Comparison of ENCODE assay signal across 1 cellular context in genomic region chr10:68721673-68721963, GRCh38.
TF ChIP-seq lines count a peak whose summit lies in the region.

No MANE protein-coding gene starts in this region.

TF ChIP-seq in H1, 55 proteins besides CTCF, POLR2A, EP300 and RAD21 (continued from another document):
- no peak for TF ChIP-seq CHD7 (IDR thresholded peaks at IDR 0.05; ENCODE audit: insufficient replicate concordance, low read length)
- no peak for TF ChIP-seq POU5F1 (IDR thresholded peaks at IDR 0.05; ENCODE audit: low read depth, low read length)
- TF ChIP-seq POLR2AphosphoS5 (IDR thresholded peaks at IDR 0.05; ENCODE audit: low read depth, low read length), result no peak
- no peak for TF ChIP-seq BRCA1 (IDR thresholded peaks at IDR 0.05; ENCODE audit: low read depth, low read length)
- TF ChIP-seq JUND (IDR thresholded peaks at IDR 0.05; ENCODE audit: low read length), result no peak
- no peak for TF ChIP-seq EGR1 (IDR thresholded peaks at IDR 0.05; ENCODE audit: borderline replicate concordance, low read depth, low read length)
- no peak for TF ChIP-seq BACH1 (IDR thresholded peaks at IDR 0.05; ENCODE audit: low read length)
